14 cellular contexts compared by ENCODE assay signal in genomic region chr1:224784606-224785328, GRCh38.
DNase-seq lines count a peak whose midpoint lies in the region; ATAC-seq and TF ChIP-seq lines count a peak whose summit lies in the region.
"Had no signal": no experiment of that assay in that cellular context is flagged by ENCODE, and none has a peak within 500 bp of the region (broad histone marks: within the 10 kb centered on the region; RNA-seq: fewer than 3 reads in every experiment).

No MANE protein-coding gene starts in this region.

- intact Hi-C loops in mammary epithelial cell (cut with micrococcal nuclease), result no loop called here
- intact Hi-C loops in breast epithelium (cut with DNase I; ENCODE audit: low total_unique reads), result loop anchor here (10.0 kb wide), 1 partner anchor 1300 kb away; no protein-coding TSS in a partner anchor

- no peaks in the 10 kb centered on the region for H3K27me3 ChIP-seq in mammary epithelial cell (ENCODE audit: insufficient read depth, low read length)
- H3K27me3 ChIP-seq in breast epithelium, result no peaks in the 10 kb centered on the region
- no peaks in the 10 kb centered on the region for H3K27me3 ChIP-seq in SJCRH30

- dilution Hi-C loops in mammary epithelial cell (cut with HindIII; ENCODE audit: low sequenced_read_pairs), result no loop called here

- CTCF ChIA-PET in mammary epithelial cell (lab: Charles Lee; ENCODE audit: low non-redundant PET), result no interaction called here

- no peaks in the 10 kb centered on the region for H3K79me2 ChIP-seq in mammary epithelial cell (ENCODE audit: insufficient read depth, low read length)

- peak; percentile 32 for DNase-seq in mammary epithelial cell
- no peak for DNase-seq in breast epithelium (ENCODE audit: low spot score in 2 of 2)
- peak in 1 of 2 experiments; percentile 26 for DNase-seq in SJCRH30
- DNase-seq in fibroblast of peridontal ligament (ENCODE audit: extremely low read depth), result peak; percentile 95
- DNase-seq in occipital lobe (lab: John Stamatoyannopoulos, UW), result no peak
- no peak for DNase-seq in NCI-H1436 treated with DMSO at 0.1 percent for 48 hours (lab: John Stamatoyannopoulos, UW)
- no peak for DNase-seq in NK-92 treated with Interleukin-12 subunit alpha and Interleukin-12 subunit beta, amount 100 ng/mL, for 24 hours (lab: John Stamatoyannopoulos, UW)
- DNase-seq: activated naive CD4-positive, alpha-beta T cell; glutamatergic neuron; stimulated activated CD4-positive, alpha-beta T cell treated with anti-CD3 and anti-CD28 coated beads, Interleukin-12 subunit alpha, Interleukin-12 subunit beta, amount 100 ng/mL, for 4 hours; SW 1271 had no signal

- ATAC-seq in HG03159 (IDR thresholded peaks at IDR 0.05; ENCODE audit: unreplicated experiment), result no peak
- ATAC-seq: left lobe of liver had no signal

- in situ Hi-C loops in mammary epithelial cell (cut with MboI; ENCODE audit: low sequenced_read_pairs in 2 of 2), result no loop called here

- H3K36me3 ChIP-seq in mammary epithelial cell (ENCODE audit: insufficient read depth, low read length) (no peaks in the 10 kb centered on the region), breast epithelium (no peaks in the 10 kb centered on the region), SJCRH30 (no peaks in the 10 kb centered on the region)

- H3K9me3 ChIP-seq in mammary epithelial cell (replicated peaks; ENCODE audit: insufficient read depth, low read length), result no peaks in the 10 kb centered on the region
- H3K9me3 ChIP-seq in breast epithelium, result no peaks in the 10 kb centered on the region
- H3K9me3 ChIP-seq in SJCRH30 (replicated peaks), result no peaks in the 10 kb centered on the region

- H3K4me2 ChIP-seq in mammary epithelial cell (ENCODE audit: insufficient read depth, low read depth, low read length), result no peak overlapping the region

- no peak overlapping the region for H3K9ac ChIP-seq in mammary epithelial cell (ENCODE audit: insufficient read depth, low read length)

- H4K20me1 ChIP-seq in mammary epithelial cell (ENCODE audit: insufficient read depth, low read length), result no peaks in the 10 kb centered on the region

- WGBS in mammary epithelial cell (ENCODE audit: low coverage, missing lambda C conversion rate), result 87% methylated on average over 4 of the region's 4 CpGs

- H3K4me1 ChIP-seq in mammary epithelial cell (ENCODE audit: insufficient read depth, low read length), result peaks cover 16% of the 10 kb centered on the region
- H3K4me1 ChIP-seq in breast epithelium, result no peaks in the 10 kb centered on the region
- H3K4me1 ChIP-seq in SJCRH30, result peaks cover 37% of the 10 kb centered on the region

- TF ChIP-seq POLR2A in breast epithelium (IDR thresholded peaks at IDR 0.05), result no peak

- H3K4me3 ChIP-seq in mammary epithelial cell (replicated peaks in 1 of 3; ENCODE audit: insufficient read depth in 1 of 3, low read depth in 2 of 3, low read length in 3 of 3) (no peak overlapping the region), breast epithelium (no peak overlapping the region), SJCRH30 (no peak overlapping the region)
- H3K4me3 ChIP-seq: coronary artery had no signal

- H3K27ac ChIP-seq in mammary epithelial cell (ENCODE audit: insufficient read depth, low read depth, low read length) (no peak overlapping the region), breast epithelium (no peak overlapping the region), SJCRH30 (peak overlapping the region; percentile 74; the same call in 1 of the 2 replicates)
- H3K27ac ChIP-seq: coronary artery had no signal

- no TSS peak for BruUV-seq in mammary epithelial cell (replicated peaks; lab: Mats Ljungman, UMichigan)

- no peak overlapping the region for H2AFZ ChIP-seq in mammary epithelial cell (ENCODE audit: low read depth, low read length)

- TF ChIP-seq CTCF in mammary epithelial cell (conservative IDR thresholded peaks at IDR 0.05 in 1 of 2, IDR thresholded peaks at IDR 0.05 in 1 of 2; ENCODE audit: extremely low read depth in 1 of 2, insufficient read depth in 1 of 2, low read depth in 1 of 2, low read length in 2 of 2), result no peak
- no peak for TF ChIP-seq CTCF in breast epithelium (IDR thresholded peaks at IDR 0.05)

Comparison
In these comparisons a context has a peak if more than half of its experiments do, and no peak if none do; other contexts are left out.
1. DNase-seq: peak in mammary epithelial cell (single experiment) and fibroblast of peridontal ligament (single experiment); none in breast epithelium (0 of 2), occipital lobe (single experiment), NCI-H1436 treated with DMSO at 0.1 percent for 48 hours (single experiment) and NK-92 treated with Interleukin-12 subunit alpha and Interleukin-12 subunit beta, amount 100 ng/mL, for 24 hours (single experiment).